Comparison of ENCODE assay signal across 12 cellular contexts in genomic region chr1:11912482-11913186, GRCh38. TPM values are rescaled to one million over a fixed set of nuclear protein-coding genes. Genes with fewer than 3 reads are reported as not detected.
"Had no signal": no experiment of that assay in that cellular context is flagged by ENCODE, and none has a peak within 500 bp of the region (broad histone marks: within the 10 kb centered on the region; RNA-seq: fewer than 3 reads in every experiment).

No MANE protein-coding gene starts in this region.

RNA-seq across cellular contexts. Expression of gene NPPB, which starts 53.9 kb away (rescaled TPM):
- total RNA-seq: activated B cell treated with CpG ODN at 0.5 μM for 24 hours; activated CD8-positive, alpha-beta T cell treated with anti-CD3 and anti-CD28 coated beads for 36 hours; aorta; chondrocyte; endothelial cell of umbilical vein; esophagus mucosa; foreskin keratinocyte; mucosa of descending colon; myocyte; natural killer cell treated with Interleukin-12 subunit alpha and Interleukin-12 subunit beta and Interleukin-15 and Interleukin-18, amount 100 ng/mL, for 72 hours; subcutaneous adipose tissue; T-helper 2 cell treated with Interferon-gamma antibody and Interleukin-4, amounts not matched to agents 100 ng/mL and 5 ng/mL, for 36 hours had no signal
- polyA plus RNA-seq: endothelial cell of umbilical vein, foreskin keratinocyte had no signal
